12 cellular contexts compared by ENCODE assay signal in genomic region chr2:62489162-62489561, GRCh38. TPM values are rescaled to one million over a fixed set of nuclear protein-coding genes. Genes with fewer than 3 reads are reported as not detected.
DNase-seq lines count a peak whose midpoint lies in the region; TF ChIP-seq lines count a peak whose summit lies in the region.
"Had no signal": no experiment of that assay in that cellular context is flagged by ENCODE, and none has a peak within 500 bp of the region (broad histone marks: within the 10 kb centered on the region; RNA-seq: fewer than 3 reads in every experiment).

No MANE protein-coding gene starts in this region.

- no peak overlapping the region for H3K4me3 ChIP-seq in brain microvascular endothelial cell (ENCODE audit: low read depth, low read length)
- H3K4me3 ChIP-seq: testis had no signal

- no peak overlapping the region for H3K27ac ChIP-seq in brain microvascular endothelial cell
- H3K27ac ChIP-seq: testis had no signal

- H3K36me3 ChIP-seq in brain microvascular endothelial cell (replicated peaks) = no peaks in the 10 kb centered on the region

- TF ChIP-seq CTCF in brain microvascular endothelial cell (IDR thresholded peaks at IDR 0.05; ENCODE audit: low read depth, low read length, missing control alignments) = no peak

- peak; percentile 80 for DNase-seq in COLO829 (ENCODE audit: low spot score)
- peak; percentile 44 for DNase-seq in brain microvascular endothelial cell
- DNase-seq in foreskin melanocyte = peak; percentile 87
- peak; percentile 45 for DNase-seq in pulmonary artery endothelial cell (ENCODE audit: low read depth, low spot score)
- no peak for DNase-seq in SIG-M5 treated with dmso at 0.1 percent for 504 hours (lab: John Stamatoyannopoulos, UW; ENCODE audit: unreplicated experiment)
- DNase-seq in DMS 273 (lab: John Stamatoyannopoulos, UW; ENCODE audit: unreplicated experiment) = no peak
- DNase-seq in NCI-H82 (lab: John Stamatoyannopoulos, UW) = no peak
- DNase-seq in HK-2 (ENCODE audit: unreplicated experiment) = no peak
- DNase-seq: activated B cell treated with CpG ODN at 0.5 μM for 24 hours, MV-4-11, natural killer cell, testis had no signal

- in situ Hi-C loops in brain microvascular endothelial cell (cut with HindIII; ENCODE audit: low pct_ligation_motif_present, low sequenced_read_pairs) = no loop called here

- H3K27me3 ChIP-seq in brain microvascular endothelial cell (replicated peaks) = no peaks in the 10 kb centered on the region
- H3K27me3 ChIP-seq: testis had no signal

RNA-seq across cellular contexts. Expression of gene TMEM17, which starts 16.8 kb away (rescaled TPM):
- total RNA-seq in pulmonary artery endothelial cell = 0.63 and 1.5 TPM in 2 replicates
- total RNA-seq: activated B cell treated with CpG ODN at 0.5 μM for 24 hours had no signal

Comparison
In these comparisons a context has a peak if more than half of its experiments do, and no peak if none do; other contexts are left out.
1. DNase-seq: peak in COLO829 (single experiment), brain microvascular endothelial cell (single experiment), foreskin melanocyte (single experiment) and pulmonary artery endothelial cell (single experiment); none in SIG-M5 treated with dmso at 0.1 percent for 504 hours (single experiment), DMS 273 (single experiment), NCI-H82 (single experiment) and HK-2 (single experiment).